In genomic region chr11:1271406-1271805, GRCh38 we compare ENCODE assay signal across 23 cellular contexts. TPM values are rescaled to one million over a fixed set of nuclear protein-coding genes. Genes with fewer than 3 reads are reported as not detected.
A peak's percentile ranks its signal among the peaks of the same experiment; 100 is the strongest.
DNase-seq lines count a peak whose midpoint lies in the region; ATAC-seq, FAIRE-seq and TF ChIP-seq lines count a peak whose summit lies in the region.
"Had no signal": no experiment of that assay in that cellular context is flagged by ENCODE, and none has a peak within 500 bp of the region (broad histone marks: within the 10 kb centered on the region; RNA-seq: fewer than 3 reads in every experiment).

No MANE protein-coding gene starts in this region.

- POLR2A ChIA-PET in activated CD8-positive, alpha-beta T cell treated with anti-CD3 and anti-CD28 coated beads for 36 hours (lab: Charles Lee) = interaction anchor here (0.7 kb wide), 1 partner anchor 9 kb away, joined by 3 read pairs; no protein-coding TSS in a partner anchor

- WGBS in mesodermal cell (ENCODE audit: insufficient coverage in 2 of 2), 2 experiments = 81 to 91% methylated on average over 7 to 9 of the region's 9 CpGs

- CTCF ChIA-PET in activated CD8-positive, alpha-beta T cell treated with anti-CD3 and anti-CD28 coated beads for 36 hours (lab: Charles Lee) = no interaction called here

- peak overlapping the region; percentile 1 for H3K4me2 ChIP-seq in astrocyte (ENCODE audit: low read length)

- H3K27ac ChIP-seq in cardiac muscle cell (peak overlapping the region; percentile 54), left ventricle myocardium inferior (replicated peaks) (no peak overlapping the region), astrocyte (ENCODE audit: low read depth, low read length) (no peak overlapping the region), mesodermal cell (ENCODE audit: low read depth, low read length, severe bottlenecking) (peak overlapping the region; percentile 18), temporal lobe (ENCODE audit: low read depth, low read length) (peak overlapping the region; percentile 50)

- no peaks in the 10 kb centered on the region for H4K20me1 ChIP-seq in astrocyte (ENCODE audit: insufficient read depth, low read length)

- no peaks in the 10 kb centered on the region for H3K79me2 ChIP-seq in astrocyte (ENCODE audit: insufficient read depth, low read length)

- H3K36me3 ChIP-seq in cardiac muscle cell (no peaks in the 10 kb centered on the region), left ventricle myocardium inferior (peaks cover 16% of the 10 kb centered on the region), astrocyte (ENCODE audit: insufficient read depth, low read length) (no peaks in the 10 kb centered on the region), mesodermal cell (ENCODE audit: control insufficient read depth, insufficient read depth, low read length) (peaks cover 17% of the 10 kb centered on the region), MG63 (peaks cover 1% of the 10 kb centered on the region; the same call in 1 of the 2 replicates)

- H3K4me1 Mint-ChIP-seq in astrocyte (ENCODE audit: low read depth, unreplicated experiment) = no peaks in the 10 kb centered on the region
- no peaks in the 10 kb centered on the region for H3K4me1 Mint-ChIP-seq in activated CD8-positive, alpha-beta T cell treated with anti-CD3 and anti-CD28 coated beads for 36 hours (ENCODE audit: low read depth)
- H3K4me1 Mint-ChIP-seq: CD14-positive monocyte had no signal

- no peak overlapping the region for H3K27ac Mint-ChIP-seq in astrocyte (ENCODE audit: unreplicated experiment)
- H3K27ac Mint-ChIP-seq in activated CD8-positive, alpha-beta T cell treated with anti-CD3 and anti-CD28 coated beads for 36 hours = no peak overlapping the region
- H3K27ac Mint-ChIP-seq: CD14-positive monocyte had no signal

- intact Hi-C loops in left ventricle myocardium inferior (cut with micrococcal nuclease) = no loop called here
- intact Hi-C loops in activated CD8-positive, alpha-beta T cell treated with anti-CD3 and anti-CD28 coated beads for 36 hours (cut with micrococcal nuclease) = no loop called here

- H3K9me3 ChIP-seq in cardiac muscle cell (ENCODE audit: low read depth) (no peaks in the 10 kb centered on the region), left ventricle myocardium inferior (replicated peaks) (peaks cover 5% of the 10 kb centered on the region), astrocyte (ENCODE audit: insufficient read depth, low read depth, low read length) (no peaks in the 10 kb centered on the region), mesodermal cell (ENCODE audit: control insufficient read depth, low read length) (no peaks in the 10 kb centered on the region), MG63 (no peaks in the 10 kb centered on the region)

- no peak overlapping the region for H3K4me3 Mint-ChIP-seq in astrocyte (ENCODE audit: unreplicated experiment)
- H3K4me3 Mint-ChIP-seq in activated CD8-positive, alpha-beta T cell treated with anti-CD3 and anti-CD28 coated beads for 36 hours = no peak overlapping the region
- H3K4me3 Mint-ChIP-seq: CD14-positive monocyte had no signal

- H2AFZ ChIP-seq in astrocyte (ENCODE audit: low read depth, low read length) = no peak overlapping the region

- peak overlapping the region; percentile 2 for H3K9ac ChIP-seq in astrocyte (ENCODE audit: low read length)

- H3K9me3 Mint-ChIP-seq in astrocyte (ENCODE audit: unreplicated experiment) = peaks cover 2% of the 10 kb centered on the region
- H3K9me3 Mint-ChIP-seq in activated CD8-positive, alpha-beta T cell treated with anti-CD3 and anti-CD28 coated beads for 36 hours = no peaks in the 10 kb centered on the region

- no peak overlapping the region for H3K4me3 ChIP-seq in cardiac muscle cell
- H3K4me3 ChIP-seq in left ventricle myocardium inferior = no peak overlapping the region
- no peak overlapping the region for H3K4me3 ChIP-seq in astrocyte (ENCODE audit: insufficient read depth, low read depth, low read length)
- no peak overlapping the region for H3K4me3 ChIP-seq in mesodermal cell (ENCODE audit: extremely low read depth, insufficient read depth, low read length, poor library complexity, severe bottlenecking)
- H3K4me3 ChIP-seq in MG63 = no peak overlapping the region

- peaks cover 11% of the 10 kb centered on the region for H3K36me3 Mint-ChIP-seq in astrocyte (ENCODE audit: low read depth, unreplicated experiment)
- H3K36me3 Mint-ChIP-seq in activated CD8-positive, alpha-beta T cell treated with anti-CD3 and anti-CD28 coated beads for 36 hours (ENCODE audit: low read depth) = no peaks in the 10 kb centered on the region

- H3K4me1 ChIP-seq in cardiac muscle cell (ENCODE audit: low read depth) (peaks cover 16% of the 10 kb centered on the region), left ventricle myocardium inferior (peaks cover 26% of the 10 kb centered on the region), astrocyte (ENCODE audit: insufficient read depth, low read length) (peaks cover 12% of the 10 kb centered on the region), mesodermal cell (ENCODE audit: control insufficient read depth, insufficient read depth, low read length, poor library complexity, severe bottlenecking) (peaks cover 8% of the 10 kb centered on the region)

- FAIRE-seq in astrocyte (lab: Jason Lieb, UNC) = no peak
- FAIRE-seq: G401.6, GM12892, HTR-8/SVneo had no signal

- no peak for TF ChIP-seq CTCF in cardiac muscle cell (IDR thresholded peaks at IDR 0.05; ENCODE audit: low read depth, low read length)
- no peak for TF ChIP-seq CTCF in left ventricle myocardium inferior (IDR thresholded peaks at IDR 0.05; ENCODE audit: borderline replicate concordance)
- no peak for TF ChIP-seq CTCF in astrocyte (IDR thresholded peaks at IDR 0.05; ENCODE audit: insufficient read depth, low read depth, low read length)
- no peak for TF ChIP-seq CTCF in activated CD8-positive, alpha-beta T cell treated with anti-CD3 and anti-CD28 coated beads for 36 hours (IDR thresholded peaks at IDR 0.05)

- H3K27me3 Mint-ChIP-seq in astrocyte (ENCODE audit: low read depth, unreplicated experiment) = no peaks in the 10 kb centered on the region
- H3K27me3 Mint-ChIP-seq in activated CD8-positive, alpha-beta T cell treated with anti-CD3 and anti-CD28 coated beads for 36 hours = no peaks in the 10 kb centered on the region

- H3K27me3 ChIP-seq in cardiac muscle cell (no peaks in the 10 kb centered on the region), left ventricle myocardium inferior (ENCODE audit: low read depth) (no peaks in the 10 kb centered on the region), astrocyte (ENCODE audit: insufficient read depth, low read length) (no peaks in the 10 kb centered on the region), MG63 (no peaks in the 10 kb centered on the region)

- no peak for DNase-seq in cardiac muscle cell (ENCODE audit: low read depth in 1 of 2, low spot score in 1 of 2)
- DNase-seq in left ventricle myocardium inferior = no peak
- no peak for DNase-seq in astrocyte (ENCODE audit: low read depth)
- DNase-seq in activated CD8-positive, alpha-beta T cell treated with anti-CD3 and anti-CD28 coated beads for 36 hours = no peak
- no peak for DNase-seq in stimulated activated CD4-positive, alpha-beta T cell treated with anti-CD3 and anti-CD28 coated beads, Interleukin-4, amount 100 ng/mL, for 4 hours
- DNase-seq in MG63 = no peak
- DNase-seq: GOT3, MV-4-11, NCI-H1694, NCI-H2081 treated with DMSO at 0.1 percent for 48 hours, NCI-H510A, NCI-H774, OCI-M1, SHP77 had no signal

- ATAC-seq in activated CD8-positive, alpha-beta T cell treated with anti-CD3 and anti-CD28 coated beads for 36 hours = no peak
- ATAC-seq: HCT116 had no signal

RNA-seq across cellular contexts. Expression of gene TOLLIP, which starts 38.0 kb away (rescaled TPM):
- total RNA-seq in cardiac muscle cell (34.7 and 39.0 TPM in 2 replicates), left ventricle myocardium inferior (51.9 TPM), astrocyte (44.8 and 46.4 TPM in 2 replicates), temporal lobe (21.4 TPM)
- polyA plus RNA-seq in cardiac muscle cell = 58.7 and 61.8 TPM in 2 replicates
- 28.2 TPM for polyA plus RNA-seq in mesodermal cell (2013, experiment 1 of 2)
- 16.8 TPM for polyA plus RNA-seq in mesodermal cell (2013, experiment 2 of 2)
- 10 to 100 TPM; 32.4 to 33.1 TPM for total RNA-seq in activated CD8-positive, alpha-beta T cell treated with anti-CD3 and anti-CD28 coated beads for 36 hours
- 20.6 and 27.3 TPM in 2 replicates for total RNA-seq in MG63 (2014; rRNA removed; shearing (Covaris generic); ENCODE audit: low replicate concordance)

RNA-seq across cellular contexts. Expression of gene MUC5B, which starts 48.5 kb away (rescaled TPM):
- total RNA-seq in cardiac muscle cell = not detected in 2 replicates
- polyA plus RNA-seq in cardiac muscle cell = not detected in 2 replicates
- total RNA-seq in left ventricle myocardium inferior = not detected
- total RNA-seq in astrocyte = not detected in 2 replicates
- not detected for polyA plus RNA-seq in mesodermal cell (2013, experiment 1 of 2)
- polyA plus RNA-seq in mesodermal cell (2013, experiment 2 of 2) = not detected
- total RNA-seq in temporal lobe = not detected
- not detected for total RNA-seq in activated CD8-positive, alpha-beta T cell treated with anti-CD3 and anti-CD28 coated beads for 36 hours
- total RNA-seq in MG63 (2014; rRNA removed; shearing (Covaris generic); ENCODE audit: low replicate concordance) = not detected in 2 replicates
- total RNA-seq: A172, Daoy had no signal
- polyA plus RNA-seq: CD14-positive monocyte had no signal

Comparison
In these comparisons a context has a peak if more than half of its experiments do, and no peak if none do; other contexts are left out.
1. H3K27ac ChIP-seq: peak in cardiac muscle cell (single experiment), mesodermal cell (single experiment) and temporal lobe (single experiment); none in left ventricle myocardium inferior (single experiment) and astrocyte (single experiment).